9 cellular contexts compared by ENCODE assay signal in the genomic region with DNA sequence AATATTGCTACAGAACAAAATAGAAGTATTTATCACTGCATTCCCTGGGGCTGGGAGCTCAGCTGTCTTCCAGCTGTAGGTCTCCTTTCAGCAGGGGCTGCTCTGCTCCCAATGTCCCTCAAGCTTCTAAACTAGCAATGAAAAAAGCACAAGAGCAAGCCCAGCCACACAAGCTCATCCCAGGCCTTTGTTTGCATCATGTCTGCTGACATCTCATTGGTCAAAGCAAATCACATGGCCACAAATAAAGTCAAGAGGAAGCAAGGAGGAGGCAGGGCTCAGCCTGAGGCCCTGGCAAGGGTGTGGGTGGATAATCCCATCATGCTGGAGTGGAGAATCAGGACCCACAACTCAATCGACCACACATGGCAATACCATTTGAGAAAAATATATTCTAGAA. TPM values are rescaled to one million over a fixed set of nuclear protein-coding genes. Genes with fewer than 3 reads are reported as not detected.
DNase-seq lines count a peak whose midpoint lies in the region; ATAC-seq and TF ChIP-seq lines count a peak whose summit lies in the region.
"Had no signal": no experiment of that assay in that cellular context is flagged by ENCODE, and none has a peak within 500 bp of the region (broad histone marks: within the 10 kb centered on the region; RNA-seq: fewer than 3 reads in every experiment).

No MANE protein-coding gene starts in this region.

- TF ChIP-seq RAD21 in HCT116 (IDR thresholded peaks at IDR 0.05; ENCODE audit: low read depth) = no peak

- DNase-seq in AG20443 (ENCODE audit: low spot score) (peak; percentile 62), HCT116 (ENCODE audit: low read depth, low spot score) (peak; percentile 51), ureter (ENCODE audit: low spot score) (no peak)

- POLR2A ChIA-PET in HCT116 (lab: Charles Lee) = interaction anchor here (1.1 to 1.2 kb wide), 2 partner anchors 24 to 149 kb away, joined by 4 to 7 read pairs; partner anchors contain the start of gene RRBP1

- no peaks in the 10 kb centered on the region for H3K9me2 ChIP-seq in HCT116 (ENCODE audit: insufficient read depth)

- no TSS peak for BruUV-seq in HCT116 (replicated peaks; lab: Mats Ljungman, UMichigan)

- ATAC-seq in HCT116 (peak; percentile 41; the same call in 1 of the 2 replicates), esophagus mucosa (peak; percentile 63), GM18867 (IDR thresholded peaks at IDR 0.05; ENCODE audit: unreplicated experiment) (no peak), GM21515 (IDR thresholded peaks at IDR 0.05; ENCODE audit: unreplicated experiment) (no peak), HG02981 (IDR thresholded peaks at IDR 0.05; ENCODE audit: unreplicated experiment) (no peak)
- ATAC-seq: activated T-cell treated with anti-CD3 and anti-CD28 coated beads, Interleukin-2, amount 50 U/mL, for 72 hours had no signal

- TF ChIP-seq CTCF in HCT116 (IDR thresholded peaks at IDR 0.05 in 2 of 3, conservative IDR thresholded peaks at IDR 0.05 in 1 of 3; ENCODE audit: borderline replicate concordance in 1 of 3, insufficient read depth in 1 of 3, low read depth in 2 of 3, low read length in 2 of 3) (no peak), OCI-LY3 (IDR thresholded peaks at IDR 0.05; ENCODE audit: low read depth, low read length) (no peak)

- H4K20me1 ChIP-seq in HCT116 (ENCODE audit: insufficient read depth) (no peaks in the 10 kb centered on the region), OCI-LY3 (ENCODE audit: insufficient read depth, low read length) (peaks cover 2% of the 10 kb centered on the region; the same call in 1 of the 2 replicates)

- intact Hi-C loops in HCT116 (cut with micrococcal nuclease) = loop anchor here (10.0 kb wide), 1 partner anchor 461 kb away; no protein-coding TSS in a partner anchor

- CTCF ChIA-PET in HCT116 (lab: Charles Lee) = interaction anchor here (1.1 to 1.3 kb wide), 2 partner anchors 74 to 115 kb away, joined by 3 to 5 read pairs; no protein-coding TSS in a partner anchor

- H2AFZ ChIP-seq in HCT116 (ENCODE audit: low read depth, low read length, poor library complexity, severe bottlenecking) (no peak overlapping the region), OCI-LY3 (ENCODE audit: low read depth, low read length) (no peak overlapping the region)

- no peaks in the 10 kb centered on the region for H3K36me3 ChIP-seq in HCT116 (ENCODE audit: control insufficient read depth in 1 of 2, insufficient read depth in 2 of 2, low read length in 2 of 2)
- H3K36me3 ChIP-seq in OCI-LY3 (replicated peaks; ENCODE audit: low read depth, low read length) = no peaks in the 10 kb centered on the region

- H3K4me1 ChIP-seq in HCT116 (ENCODE audit: control insufficient read depth in 1 of 2, insufficient read depth in 2 of 2, low read length in 2 of 2) = peaks cover 29 to 45% of the 10 kb centered on the region in 2 experiments
- H3K4me1 ChIP-seq in OCI-LY3 (ENCODE audit: low read length) = peaks cover 29% of the 10 kb centered on the region

- no peak overlapping the region for H3K4me3 ChIP-seq in HCT116 (replicated peaks in 1 of 2; ENCODE audit: low read depth in 1 of 2, low read length in 2 of 2)
- H3K4me3 ChIP-seq in OCI-LY3 (ENCODE audit: low read length) = no peak overlapping the region

- H3K27ac ChIP-seq in HCT116 (ENCODE audit: low read depth, low read length) (no peak overlapping the region), OCI-LY3 (ENCODE audit: low read length) (no peak overlapping the region)

- H3K27me3 ChIP-seq in HCT116 (ENCODE audit: insufficient read depth, low read length) (no peaks in the 10 kb centered on the region), OCI-LY3 (ENCODE audit: low read depth, low read length) (0 out of 2 replicates have a peak, but pooled peaks cover 12% of the 10 kb centered on the region)

- no peak overlapping the region; the same call in 1 of the 2 replicates for H3K4me2 ChIP-seq in HCT116 (ENCODE audit: low read length)
- H3K4me2 ChIP-seq in OCI-LY3 (ENCODE audit: low read length) = 0 out of 2 replicates have a peak overlapping the region, but pooled peaks have one; percentile 1

- H3K9ac ChIP-seq in HCT116 (ENCODE audit: low read length) = no peak overlapping the region
- no peak overlapping the region for H3K9ac ChIP-seq in OCI-LY3 (ENCODE audit: low read length)

- no peaks in the 10 kb centered on the region for H3K79me2 ChIP-seq in HCT116 (ENCODE audit: insufficient read depth, low read length)
- H3K79me2 ChIP-seq in OCI-LY3 (ENCODE audit: low read length) = no peaks in the 10 kb centered on the region

- RAD21 ChIA-PET in HCT116 (lab: Charles Lee; ENCODE audit: low non-redundant PET in 1 of 2, low total read pairs in 2 of 2, uncharacterized antibody in 2 of 2, unreplicated experiment in 2 of 2) = no interaction called here

- H3K9me3 ChIP-seq in HCT116 (ENCODE audit: control insufficient read depth in 1 of 2, insufficient read depth in 1 of 2, low read depth in 1 of 2, low read length in 2 of 2) = no peaks in the 10 kb centered on the region
- H3K9me3 ChIP-seq in OCI-LY3 (ENCODE audit: insufficient read depth, low read length) = no peaks in the 10 kb centered on the region

- peak; percentile 29 for TF ChIP-seq POLR2A in HCT116 (IDR thresholded peaks at IDR 0.05; ENCODE audit: borderline replicate concordance, extremely low read depth, insufficient read depth, insufficient read length)

TF ChIP-seq in HCT116, 20 proteins besides CTCF, POLR2A, EP300 and RAD21:
- TF ChIP-seq TCF7L2 (IDR thresholded peaks at IDR 0.05; ENCODE audit: borderline replicate concordance, extremely low read depth, insufficient read depth, insufficient read length) = no peak
- TF ChIP-seq EZH2 (IDR thresholded peaks at IDR 0.05) = no peak
TF ChIP-seq in HCT116: peak in this region for 0.

RNA-seq across cellular contexts. Expression of gene BFSP1, which starts 2.2 kb away (rescaled TPM):
- total RNA-seq in HCT116 (2021; ENCODE audit: unreplicated experiment) (8.8 TPM), esophagus mucosa (1.3 TPM), ureter (1.0 TPM)
- 4.2 and 5.4 TPM in 2 replicates for polyA plus RNA-seq in HCT116 (2012)

RNA-seq across cellular contexts. Expression of gene DSTN, which starts 36.5 kb away (rescaled TPM):
- 202 TPM for total RNA-seq in HCT116 (2021; ENCODE audit: unreplicated experiment)
- 96.2 and 121 TPM in 2 replicates for polyA plus RNA-seq in HCT116 (2012)
- total RNA-seq in esophagus mucosa = 222 TPM
- 603 TPM for total RNA-seq in ureter

Comparison
In these comparisons a context has a peak if more than half of its experiments do, and no peak if none do; other contexts are left out.
1. ATAC-seq: peak in HCT116 (single experiment) and esophagus mucosa (single experiment); none in GM18867 (single experiment), GM21515 (single experiment) and HG02981 (single experiment).